ENCODE assay signal across 1 cellular context in the genomic region with DNA sequence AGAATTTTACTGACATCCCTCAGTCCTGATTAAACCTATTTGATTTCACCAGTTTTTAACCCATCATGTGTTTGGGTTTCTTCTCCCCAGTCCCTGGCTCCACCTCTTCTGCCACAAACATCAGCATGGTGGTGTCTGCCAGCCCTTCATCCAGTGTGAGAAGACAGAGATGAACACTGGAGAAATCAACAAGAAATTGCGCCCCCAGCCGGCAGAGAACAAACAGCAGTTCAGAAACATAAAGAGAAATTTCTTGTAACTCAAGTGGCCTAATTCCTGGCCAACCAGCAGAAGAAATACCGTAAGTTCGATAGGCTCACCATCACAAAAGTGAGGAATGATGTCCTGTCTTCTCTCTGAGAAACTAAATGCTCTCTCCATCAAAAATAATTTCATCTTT.
TF ChIP-seq lines count a peak whose summit lies in the region.

No MANE protein-coding gene starts in this region.

TF ChIP-seq in HepG2, 621 proteins besides CTCF, POLR2A, EP300 and RAD21:
- no peak for TF ChIP-seq SUZ12 (IDR thresholded peaks at IDR 0.05; ENCODE audit: low read depth, low read length)
- no peak for TF ChIP-seq FOXA1 (IDR thresholded peaks at IDR 0.05)
- 0 out of 2 replicates have a peak, but pooled peaks have one; percentile 5 for TF ChIP-seq FOXA1 (CRISPR knock-in tag; IDR thresholded peaks at IDR 0.05)
- no peak for TF ChIP-seq ATF7-NPFF (CRISPR knock-in tag; IDR thresholded peaks at IDR 0.05; ENCODE audit: low read depth)
- TF ChIP-seq, protein P1, sequence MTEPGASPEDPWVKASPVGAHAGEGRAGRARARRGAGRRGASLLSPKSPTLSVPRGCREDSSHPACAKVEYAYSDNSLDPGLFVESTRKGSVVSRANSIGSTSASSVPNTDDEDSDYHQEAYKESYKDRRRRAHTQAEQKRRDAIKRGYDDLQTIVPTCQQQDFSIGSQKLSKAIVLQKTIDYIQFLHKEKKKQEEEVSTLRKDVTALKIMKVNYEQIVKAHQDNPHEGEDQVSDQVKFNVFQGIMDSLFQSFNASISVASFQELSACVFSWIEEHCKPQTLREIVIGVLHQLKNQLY (CRISPR knock-in tag; IDR thresholded peaks at IDR 0.05), result no peak
- TF ChIP-seq KMT2A (CRISPR knock-in tag; IDR thresholded peaks at IDR 0.05), result no peak
